In genomic region chr6:156425374-156425773, GRCh38 we compare ENCODE assay signal across 16 cellular contexts.
DNase-seq lines count a peak whose midpoint lies in the region.
"Had no signal": no experiment of that assay in that cellular context is flagged by ENCODE, and none has a peak within 500 bp of the region (broad histone marks: within the 10 kb centered on the region; RNA-seq: fewer than 3 reads in every experiment).

No MANE protein-coding gene starts in this region.

- H3K36me3 ChIP-seq in skeletal muscle satellite cell (ENCODE audit: insufficient read depth, low read length) = no peaks in the 10 kb centered on the region
- H3K36me3 ChIP-seq: gastrocnemius medialis, Peyer's patch, sigmoid colon had no signal

- no peaks in the 10 kb centered on the region for H3K9me3 ChIP-seq in skeletal muscle satellite cell (replicated peaks; ENCODE audit: low read length)
- H3K9me3 ChIP-seq: gastrocnemius medialis, Peyer's patch had no signal

- DNase-seq in GM04504 (ENCODE audit: low read depth) = peak; percentile 35
- DNase-seq in T1000 (lab: John Stamatoyannopoulos, UW) = peak; percentile 8
- peak; percentile 4 for DNase-seq in fibroblast of peridontal ligament (ENCODE audit: extremely low read depth)
- DNase-seq in NCI-H526 treated with DMSO at 0.1 percent for 48 hours (lab: John Stamatoyannopoulos, UW) = no peak
- no peak for DNase-seq in SK-N-DZ (ENCODE audit: low spot score)
- no peak for DNase-seq in HuH-7.5 (ENCODE audit: low spot score)
- no peak for DNase-seq in effector CD8-positive, alpha-beta T cell (lab: John Stamatoyannopoulos, UW)
- DNase-seq: gastrocnemius medialis, naive B cell, NCI-H1092, NCI-H446, Peyer's patch, sigmoid colon, substantia nigra had no signal

- H3K9ac ChIP-seq in skeletal muscle satellite cell (ENCODE audit: low read depth, low read length) = peak overlapping the region; percentile 40

- no peak overlapping the region for H3K4me3 ChIP-seq in skeletal muscle satellite cell (ENCODE audit: low read length)
- H3K4me3 ChIP-seq: coronary artery, gastrocnemius medialis, Peyer's patch, sigmoid colon had no signal

- peak overlapping the region; percentile 52 for H3K4me2 ChIP-seq in skeletal muscle satellite cell (ENCODE audit: low read length)

- no peaks in the 10 kb centered on the region for H3K27me3 ChIP-seq in skeletal muscle satellite cell (ENCODE audit: control insufficient read depth, insufficient read depth, low read length)
- H3K27me3 ChIP-seq: gastrocnemius medialis, Peyer's patch, sigmoid colon had no signal

- H3K4me1 ChIP-seq in skeletal muscle satellite cell (ENCODE audit: control insufficient read depth, insufficient read depth, low read length) = peaks cover 24% of the 10 kb centered on the region
- H3K4me1 ChIP-seq: gastrocnemius medialis, Peyer's patch, sigmoid colon had no signal

Comparison
In these comparisons a context has a peak if more than half of its experiments do, and no peak if none do; other contexts are left out.
1. DNase-seq: peak in GM04504 (single experiment), T1000 (single experiment) and fibroblast of peridontal ligament (single experiment); none in NCI-H526 treated with DMSO at 0.1 percent for 48 hours (single experiment), SK-N-DZ (single experiment), HuH-7.5 (single experiment) and effector CD8-positive, alpha-beta T cell (single experiment).